13 cellular contexts compared by ENCODE assay signal in genomic region chr3:186702451-186702850, GRCh38. TPM values are rescaled to one million over a fixed set of nuclear protein-coding genes. Genes with fewer than 3 reads are reported as not detected.
"Had no signal": no experiment of that assay in that cellular context is flagged by ENCODE, and none has a peak within 500 bp of the region (broad histone marks: within the 10 kb centered on the region; RNA-seq: fewer than 3 reads in every experiment).

No MANE protein-coding gene starts in this region.

RNA-seq across cellular contexts. Expression of gene KNG1, which starts 14.7 kb away (rescaled TPM):
- total RNA-seq: activated B cell treated with CpG ODN at 0.5 μM for 24 hours; activated CD4-positive, alpha-beta memory T cell treated with anti-CD3 and anti-CD28 coated beads for 36 hours; activated CD4-positive, alpha-beta memory T cell treated with anti-CD3 and anti-CD28 coated beads, Interleukin-2, amount 10 ng/mL, durations not matched to agents 7 days and 5 days; activated CD4-positive, alpha-beta T cell treated with anti-CD3 and anti-CD28 coated beads for 36 hours; activated CD4-positive, alpha-beta T cell treated with anti-CD3 and anti-CD28 coated beads, Interleukin-2, amount 10 ng/mL, durations not matched to agents 24 days and 14 days; activated CD4-positive, alpha-beta T cell treated with anti-CD3 and anti-CD28 coated beads, Interleukin-2, amount 10 ng/mL, durations not matched to agents 7 days and 5 days; activated CD8-positive, alpha-beta memory T cell treated with anti-CD3 and anti-CD28 coated beads for 36 hours; activated CD8-positive, alpha-beta memory T cell treated with anti-CD3 and anti-CD28 coated beads, Interleukin-2, amount 10 ng/mL, durations not matched to agents 7 days and 5 days; activated CD8-positive, alpha-beta T cell treated with anti-CD3 and anti-CD28 coated beads for 36 hours; activated CD8-positive, alpha-beta T cell treated with anti-CD3 and anti-CD28 coated beads, Interleukin-2, amount 10 ng/mL, durations not matched to agents 7 days and 5 days; T-helper 1 cell treated with Interleukin-12 subunit alpha and Interleukin-12 subunit beta and Interleukin-4 antibody, amounts not matched to agents 30 ng/mL and 1 ng/mL, for 36 hours; T-helper 17 cell; T-helper 2 cell treated with Interferon-gamma antibody and Interleukin-4, amounts not matched to agents 100 ng/mL and 5 ng/mL, for 36 hours had no signal

RNA-seq across cellular contexts. Expression of gene HRG, which starts 36.6 kb away (rescaled TPM):
- total RNA-seq: activated B cell treated with CpG ODN at 0.5 μM for 24 hours; activated CD4-positive, alpha-beta memory T cell treated with anti-CD3 and anti-CD28 coated beads for 36 hours; activated CD4-positive, alpha-beta memory T cell treated with anti-CD3 and anti-CD28 coated beads, Interleukin-2, amount 10 ng/mL, durations not matched to agents 7 days and 5 days; activated CD4-positive, alpha-beta T cell treated with anti-CD3 and anti-CD28 coated beads, Interleukin-2, amount 10 ng/mL, durations not matched to agents 24 days and 14 days; activated CD4-positive, alpha-beta T cell treated with anti-CD3 and anti-CD28 coated beads, Interleukin-2, amount 10 ng/mL, durations not matched to agents 7 days and 5 days; activated CD8-positive, alpha-beta memory T cell treated with anti-CD3 and anti-CD28 coated beads for 36 hours; activated CD8-positive, alpha-beta memory T cell treated with anti-CD3 and anti-CD28 coated beads, Interleukin-2, amount 10 ng/mL, durations not matched to agents 7 days and 5 days; activated CD8-positive, alpha-beta T cell treated with anti-CD3 and anti-CD28 coated beads for 36 hours; activated CD8-positive, alpha-beta T cell treated with anti-CD3 and anti-CD28 coated beads, Interleukin-2, amount 10 ng/mL, durations not matched to agents 7 days and 5 days; T-helper 1 cell treated with Interleukin-12 subunit alpha and Interleukin-12 subunit beta and Interleukin-4 antibody, amounts not matched to agents 30 ng/mL and 1 ng/mL, for 36 hours; T-helper 17 cell; T-helper 2 cell treated with Interferon-gamma antibody and Interleukin-4, amounts not matched to agents 100 ng/mL and 5 ng/mL, for 36 hours had no signal
